Comparison of ENCODE assay signal across 19 cellular contexts in genomic region chr5:150556106-150556505, GRCh38.
"Had no signal": no experiment of that assay in that cellular context is flagged by ENCODE, and none has a peak within 500 bp of the region (broad histone marks: within the 10 kb centered on the region; RNA-seq: fewer than 3 reads in every experiment).

No MANE protein-coding gene starts in this region.

- H3K4me1 Mint-ChIP-seq: naive thymus-derived CD8-positive, alpha-beta T cell had no signal

- H3K36me3 Mint-ChIP-seq: naive thymus-derived CD8-positive, alpha-beta T cell had no signal

- H3K27me3 ChIP-seq: dorsolateral prefrontal cortex, sigmoid colon, spleen, testis, tibial artery had no signal

- H3K27me3 Mint-ChIP-seq: naive thymus-derived CD8-positive, alpha-beta T cell; stimulated activated memory B cell treated with anti-CD40 and anti-IgM and Interleukin-4, amounts not matched to agents 10 μg/mL and 1 μg/mL and 100 μg/mL, for 72 hours; type B pancreatic cell had no signal

- H3K9me3 ChIP-seq: psoas muscle, sigmoid colon, spleen, testis, tibial artery had no signal

- H3K9me3 Mint-ChIP-seq: naive thymus-derived CD8-positive, alpha-beta T cell; nephron progenitor cell; stimulated activated memory B cell treated with anti-CD40 and anti-IgM and Interleukin-4, amounts not matched to agents 10 μg/mL and 1 μg/mL and 100 μg/mL, for 72 hours; type B pancreatic cell had no signal

- H3K27ac Mint-ChIP-seq: stimulated activated memory B cell treated with anti-CD40 and anti-IgM and Interleukin-4, amounts not matched to agents 10 μg/mL and 1 μg/mL and 100 μg/mL, for 72 hours; type B pancreatic cell had no signal

- DNase-seq: effector CD4-positive, alpha-beta T cell; head of caudate nucleus; mesendoderm; midbrain; naive thymus-derived CD8-positive, alpha-beta T cell; nephron progenitor cell; nucleus accumbens; psoas muscle; sigmoid colon; spleen; stimulated activated CD4-positive, alpha-beta T cell treated with anti-CD3 and anti-CD28 coated beads, Interleukin-4, amount 100 ng/mL, for 4 hours; stimulated activated naive CD8-positive, alpha-beta T cell treated with anti-CD3 and anti-CD28 coated beads, Interleukin-15, Interleukin-2, amounts not matched to agents 100 U/mL and 50 U/mL, for 24 hours; testis; tibial artery had no signal

- H3K4me3 Mint-ChIP-seq: naive thymus-derived CD8-positive, alpha-beta T cell; nephron progenitor cell; stimulated activated memory B cell treated with anti-CD40 and anti-IgM and Interleukin-4, amounts not matched to agents 10 μg/mL and 1 μg/mL and 100 μg/mL, for 72 hours; type B pancreatic cell had no signal

- ATAC-seq: naive thymus-derived CD8-positive, alpha-beta T cell; psoas muscle; right cardiac atrium; stimulated activated memory B cell treated with anti-CD40 and anti-IgM and Interleukin-4, amounts not matched to agents 10 μg/mL and 1 μg/mL and 100 μg/mL, for 72 hours; stimulated activated naive CD8-positive, alpha-beta T cell treated with anti-CD3 and anti-CD28 coated beads, Interleukin-15, Interleukin-2, amounts not matched to agents 100 U/mL and 50 U/mL, for 24 hours had no signal

- H3K27ac ChIP-seq: psoas muscle, skin epidermis, testis had no signal

- H3K4me3 ChIP-seq: dorsolateral prefrontal cortex, psoas muscle, sigmoid colon, skin epidermis, spleen, testis, tibial artery had no signal
